8 cellular contexts compared by ENCODE assay signal in genomic region chr14:23299558-23299957, GRCh38. TPM values are rescaled to one million over a fixed set of nuclear protein-coding genes. Genes with fewer than 3 reads are reported as not detected.
DNase-seq lines count a peak whose midpoint lies in the region; ATAC-seq and TF ChIP-seq lines count a peak whose summit lies in the region.

No MANE protein-coding gene starts in this region.

- H3K36me3 ChIP-seq in BE2C, result no peaks in the 10 kb centered on the region

- DNase-seq in BE2C, result peak; percentile 46
- no peak for DNase-seq in GM13977 (ENCODE audit: low spot score)
- peak; percentile 51 for DNase-seq in foreskin melanocyte
- peak in 10 of 49 donors; percentile 9 to 67 (median 17) for DNase-seq in substantia nigra (lab: John Stamatoyannopoulos, UW)
- no peak for DNase-seq in occipital lobe (lab: John Stamatoyannopoulos, UW)
- DNase-seq in COLO668 (lab: John Stamatoyannopoulos, UW; ENCODE audit: unreplicated experiment), result no peak

- no peaks in the 10 kb centered on the region for H3K4me1 ChIP-seq in BE2C

- no peak for ATAC-seq in HG02798 (IDR thresholded peaks at IDR 0.05; ENCODE audit: poor library complexity, unreplicated experiment)

- TF ChIP-seq CTCF in BE2C (IDR thresholded peaks at IDR 0.05; ENCODE audit: low read depth, low read length) (peak; percentile 52), GM13977 (IDR thresholded peaks at IDR 0.05; ENCODE audit: extremely low read depth, insufficient read depth, missing control alignments) (peak; percentile 25), VCaP (conservative IDR thresholded peaks at IDR 0.05) (peak; percentile 58)

- H3K27ac ChIP-seq in VCaP (peak overlapping the region; percentile 92), substantia nigra (ENCODE audit: low read depth, low read length, poor library complexity, severe bottlenecking) (peak overlapping the region; percentile 98)

- H3K27me3 ChIP-seq in BE2C, result peaks cover under 1% of the 10 kb centered on the region; the same call in 1 of the 2 replicates

- H3K9me3 ChIP-seq in BE2C, result no peaks in the 10 kb centered on the region

- no peak overlapping the region for H3K4me3 ChIP-seq in BE2C (ENCODE audit: low read depth, low read length)

- in situ Hi-C loops in GM13977 (cut with MboI; ENCODE audit: low pct_unique_long_range_greater_than_20kb, low sequenced_read_pairs, unreplicated experiment), result no loop called here

RNA-seq across cellular contexts. Expression of gene PPP1R3E, which starts 3.1 kb away (rescaled TPM):
- 4.4 TPM for polyA plus RNA-seq in BE2C (2012; ENCODE audit: insufficient read depth, insufficient read length, low read depth)
- total RNA-seq in occipital lobe, result 5.8 TPM

RNA-seq across cellular contexts. Expression of gene BCL2L2, which starts 7.1 kb away (rescaled TPM):
- 46.8 TPM for polyA plus RNA-seq in BE2C (2012; ENCODE audit: insufficient read depth, insufficient read length, low read depth)
- total RNA-seq in occipital lobe, result 17.8 TPM

RNA-seq across cellular contexts. Expression of gene HOMEZ, which starts 13.6 kb away (rescaled TPM):
- polyA plus RNA-seq in BE2C (2012; ENCODE audit: insufficient read depth, insufficient read length, low read depth), result 5.0 TPM
- total RNA-seq in occipital lobe, result 2.5 TPM

RNA-seq across cellular contexts. Expression of gene PABPN1, which starts 21.7 kb away (rescaled TPM):
- 156 TPM for polyA plus RNA-seq in BE2C (2012; ENCODE audit: insufficient read depth, insufficient read length, low read depth)
- 59.6 TPM for total RNA-seq in occipital lobe

RNA-seq across cellular contexts. Expression of gene SLC22A17, which starts 53.1 kb away (rescaled TPM):
- 38.5 TPM for polyA plus RNA-seq in BE2C (2012; ENCODE audit: insufficient read depth, insufficient read length, low read depth)
- total RNA-seq in occipital lobe, result 158 TPM

Comparison
In these comparisons a context has a peak if more than half of its experiments do, and no peak if none do; other contexts are left out.
1. DNase-seq: peak in BE2C (single experiment) and foreskin melanocyte (single experiment); none in GM13977 (single experiment), occipital lobe (single experiment) and COLO668 (single experiment).
2. Peak in every context shown above with its lines, with median percentiles within 50 percentile points of each other: CTCF ChIP-seq.